In the genomic region with DNA sequence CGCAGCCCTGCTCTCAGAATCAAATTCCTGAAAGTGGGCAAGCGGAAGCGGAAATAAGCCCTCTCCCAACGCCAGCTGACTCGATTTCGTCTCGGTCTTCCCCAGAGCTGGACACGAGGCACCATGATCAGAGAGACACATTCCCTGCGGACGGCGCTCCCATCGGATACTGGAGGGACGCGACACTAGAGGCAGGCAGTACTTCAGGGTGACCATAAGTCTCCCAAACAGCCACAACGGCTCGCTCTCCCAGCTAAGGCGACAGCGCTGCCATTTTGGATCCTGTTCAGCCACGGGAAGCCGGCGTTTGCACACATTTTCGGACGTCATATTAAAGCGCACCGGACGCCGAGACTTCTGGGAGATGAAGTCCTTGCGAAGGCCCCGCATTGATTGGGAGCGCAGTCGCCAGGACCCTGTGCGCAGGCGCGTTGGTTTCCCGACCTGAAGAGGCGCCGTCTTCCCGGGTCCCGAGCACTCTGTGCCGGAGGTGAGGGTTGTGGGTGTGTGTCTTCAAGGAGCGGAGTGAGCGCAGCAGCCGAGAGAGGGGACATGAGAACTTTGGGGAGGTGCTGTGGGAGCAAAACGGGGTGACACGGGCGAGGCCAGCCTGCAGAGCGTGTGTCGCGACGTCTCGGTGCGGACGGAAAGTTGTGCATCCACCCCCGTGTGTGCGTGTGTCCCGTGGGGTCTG, we compare ENCODE assay signal across 1 cellular context.
A peak's percentile ranks its signal among the peaks of the same experiment; 100 is the strongest.
TF ChIP-seq lines count a peak whose summit lies in the region.

ZNF2 (plus strand) TSS at position 439 of the 694 bp plus-strand sequence. CDS start 10,418 bp downstream, outside the sequence.

TF ChIP-seq in K562, 482 proteins besides CTCF, POLR2A, EP300 and RAD21 (continued from another document and continues in another):
- TF ChIP-seq, protein P1, sequence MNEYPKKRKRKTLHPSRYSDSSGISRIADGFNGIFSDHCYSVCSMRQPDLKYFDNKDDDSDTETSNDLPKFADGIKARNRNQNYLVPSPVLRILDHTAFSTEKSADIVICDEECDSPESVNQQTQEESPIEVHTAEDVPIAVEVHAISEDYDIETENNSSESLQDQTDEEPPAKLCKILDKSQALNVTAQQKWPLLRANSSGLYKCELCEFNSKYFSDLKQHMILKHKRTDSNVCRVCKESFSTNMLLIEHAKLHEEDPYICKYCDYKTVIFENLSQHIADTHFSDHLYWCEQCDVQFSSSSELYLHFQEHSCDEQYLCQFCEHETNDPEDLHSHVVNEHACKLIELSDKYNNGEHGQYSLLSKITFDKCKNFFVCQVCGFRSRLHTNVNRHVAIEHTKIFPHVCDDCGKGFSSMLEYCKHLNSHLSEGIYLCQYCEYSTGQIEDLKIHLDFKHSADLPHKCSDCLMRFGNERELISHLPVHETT (CRISPR knock-in tag; conservative IDR thresholded peaks at IDR 0.05 in 1 of 2, IDR thresholded peaks at IDR 0.05 in 1 of 2): peak in 1 of 2 experiments; percentile 77; a peak in 2 of 4 replicates
- no peak for TF ChIP-seq ZBTB1 (CRISPR knock-in tag; IDR thresholded peaks at IDR 0.05; ENCODE audit: borderline replicate concordance, low read depth)
- TF ChIP-seq, protein P2, sequence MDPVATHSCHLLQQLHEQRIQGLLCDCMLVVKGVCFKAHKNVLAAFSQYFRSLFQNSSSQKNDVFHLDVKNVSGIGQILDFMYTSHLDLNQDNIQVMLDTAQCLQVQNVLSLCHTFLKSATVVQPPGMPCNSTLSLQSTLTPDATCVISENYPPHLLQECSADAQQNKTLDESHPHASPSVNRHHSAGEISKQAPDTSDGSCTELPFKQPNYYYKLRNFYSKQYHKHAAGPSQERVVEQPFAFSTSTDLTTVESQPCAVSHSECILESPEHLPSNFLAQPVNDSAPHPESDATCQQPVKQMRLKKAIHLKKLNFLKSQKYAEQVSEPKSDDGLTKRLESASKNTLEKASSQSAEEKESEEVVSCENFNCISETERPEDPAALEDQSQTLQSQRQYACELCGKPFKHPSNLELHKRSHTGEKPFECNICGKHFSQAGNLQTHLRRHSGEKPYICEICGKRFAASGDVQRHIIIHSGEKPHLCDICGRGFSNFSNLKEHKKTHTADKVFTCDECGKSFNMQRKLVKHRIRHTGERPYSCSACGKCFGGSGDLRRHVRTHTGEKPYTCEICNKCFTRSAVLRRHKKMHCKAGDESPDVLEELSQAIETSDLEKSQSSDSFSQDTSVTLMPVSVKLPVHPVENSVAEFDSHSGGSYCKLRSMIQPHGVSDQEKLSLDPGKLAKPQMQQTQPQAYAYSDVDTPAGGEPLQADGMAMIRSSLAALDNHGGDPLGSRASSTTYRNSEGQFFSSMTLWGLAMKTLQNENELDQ (CRISPR knock-in tag; IDR thresholded peaks at IDR 0.05; ENCODE audit: borderline replicate concordance): no peak
- peak; percentile 48 to 67; a peak in 2 of 4 replicates for TF ChIP-seq FOXK2 (conservative IDR thresholded peaks at IDR 0.05 in 1 of 2, IDR thresholded peaks at IDR 0.05 in 1 of 2; ENCODE audit: low read depth in 2 of 2)
- TF ChIP-seq, protein P3, sequence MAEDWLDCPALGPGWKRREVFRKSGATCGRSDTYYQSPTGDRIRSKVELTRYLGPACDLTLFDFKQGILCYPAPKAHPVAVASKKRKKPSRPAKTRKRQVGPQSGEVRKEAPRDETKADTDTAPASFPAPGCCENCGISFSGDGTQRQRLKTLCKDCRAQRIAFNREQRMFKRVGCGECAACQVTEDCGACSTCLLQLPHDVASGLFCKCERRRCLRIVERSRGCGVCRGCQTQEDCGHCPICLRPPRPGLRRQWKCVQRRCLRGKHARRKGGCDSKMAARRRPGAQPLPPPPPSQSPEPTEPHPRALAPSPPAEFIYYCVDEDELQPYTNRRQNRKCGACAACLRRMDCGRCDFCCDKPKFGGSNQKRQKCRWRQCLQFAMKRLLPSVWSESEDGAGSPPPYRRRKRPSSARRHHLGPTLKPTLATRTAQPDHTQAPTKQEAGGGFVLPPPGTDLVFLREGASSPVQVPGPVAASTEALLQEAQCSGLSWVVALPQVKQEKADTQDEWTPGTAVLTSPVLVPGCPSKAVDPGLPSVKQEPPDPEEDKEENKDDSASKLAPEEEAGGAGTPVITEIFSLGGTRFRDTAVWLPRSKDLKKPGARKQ (CRISPR knock-in tag; IDR thresholded peaks at IDR 0.05): no peak
- TF ChIP-seq TCF15 (CRISPR knock-in tag; IDR thresholded peaks at IDR 0.05): no peak
- peak in 1 of 2 experiments; percentile 7 for TF ChIP-seq E2F6 (IDR thresholded peaks at IDR 0.05; ENCODE audit: borderline replicate concordance in 1 of 2, extremely low read depth in 1 of 2, insufficient read depth in 1 of 2, insufficient read length in 1 of 2, low read depth in 1 of 2, low read length in 1 of 2, poor library complexity in 1 of 2, severe bottlenecking in 1 of 2)
- peak; percentile 56 for TF ChIP-seq ETV1 (tag; conservative IDR thresholded peaks at IDR 0.05; ENCODE audit: low read depth)
- TF ChIP-seq FOXJ3 (CRISPR knock-in tag; IDR thresholded peaks at IDR 0.05): no peak
- no peak for TF ChIP-seq U2AF1 (optimal IDR thresholded peaks at IDR 0.05; ENCODE audit: low read depth, low read length)
- no peak; a peak in 1 of 3 replicates for TF ChIP-seq CBX3 (IDR thresholded peaks at IDR 0.05; ENCODE audit: borderline replicate concordance in 1 of 2, low read length in 2 of 2)
- no peak for TF ChIP-seq ZNF512 (tag; IDR thresholded peaks at IDR 0.05)
- TF ChIP-seq SMARCA5 (IDR thresholded peaks at IDR 0.05): no peak
- TF ChIP-seq C11orf30 (IDR thresholded peaks at IDR 0.05; ENCODE audit: low read depth): peak; percentile 98
- TF ChIP-seq ZNF586 (CRISPR knock-in tag; conservative IDR thresholded peaks at IDR 0.05): no peak
- no peak for TF ChIP-seq ZEB2 (IDR thresholded peaks at IDR 0.05)
- TF ChIP-seq ZSCAN29 (IDR thresholded peaks at IDR 0.05): no peak
- TF ChIP-seq RUNX1 (IDR thresholded peaks at IDR 0.05; ENCODE audit: low read depth): no peak
- peak; percentile 90 for TF ChIP-seq SAP30 (IDR thresholded peaks at IDR 0.05; ENCODE audit: borderline replicate concordance, insufficient read depth, low read depth, low read length, poor library complexity, severe bottlenecking)
- TF ChIP-seq NFE2L1 (tag; IDR thresholded peaks at IDR 0.05; ENCODE audit: borderline replicate concordance, low read depth): no peak
- TF ChIP-seq PREB (CRISPR knock-in tag; IDR thresholded peaks at IDR 0.05): no peak
- no peak for TF ChIP-seq NUFIP1 (IDR thresholded peaks at IDR 0.05; ENCODE audit: partially characterized antibody)
- no peak for TF ChIP-seq ASH1L (IDR thresholded peaks at IDR 0.05; ENCODE audit: borderline replicate concordance, low read depth, partially characterized antibody)
- no peak for TF ChIP-seq MYNN (IDR thresholded peaks at IDR 0.05)
- no peak for TF ChIP-seq MYNN (CRISPR knock-in tag; IDR thresholded peaks at IDR 0.05)
- TF ChIP-seq, protein P4, sequence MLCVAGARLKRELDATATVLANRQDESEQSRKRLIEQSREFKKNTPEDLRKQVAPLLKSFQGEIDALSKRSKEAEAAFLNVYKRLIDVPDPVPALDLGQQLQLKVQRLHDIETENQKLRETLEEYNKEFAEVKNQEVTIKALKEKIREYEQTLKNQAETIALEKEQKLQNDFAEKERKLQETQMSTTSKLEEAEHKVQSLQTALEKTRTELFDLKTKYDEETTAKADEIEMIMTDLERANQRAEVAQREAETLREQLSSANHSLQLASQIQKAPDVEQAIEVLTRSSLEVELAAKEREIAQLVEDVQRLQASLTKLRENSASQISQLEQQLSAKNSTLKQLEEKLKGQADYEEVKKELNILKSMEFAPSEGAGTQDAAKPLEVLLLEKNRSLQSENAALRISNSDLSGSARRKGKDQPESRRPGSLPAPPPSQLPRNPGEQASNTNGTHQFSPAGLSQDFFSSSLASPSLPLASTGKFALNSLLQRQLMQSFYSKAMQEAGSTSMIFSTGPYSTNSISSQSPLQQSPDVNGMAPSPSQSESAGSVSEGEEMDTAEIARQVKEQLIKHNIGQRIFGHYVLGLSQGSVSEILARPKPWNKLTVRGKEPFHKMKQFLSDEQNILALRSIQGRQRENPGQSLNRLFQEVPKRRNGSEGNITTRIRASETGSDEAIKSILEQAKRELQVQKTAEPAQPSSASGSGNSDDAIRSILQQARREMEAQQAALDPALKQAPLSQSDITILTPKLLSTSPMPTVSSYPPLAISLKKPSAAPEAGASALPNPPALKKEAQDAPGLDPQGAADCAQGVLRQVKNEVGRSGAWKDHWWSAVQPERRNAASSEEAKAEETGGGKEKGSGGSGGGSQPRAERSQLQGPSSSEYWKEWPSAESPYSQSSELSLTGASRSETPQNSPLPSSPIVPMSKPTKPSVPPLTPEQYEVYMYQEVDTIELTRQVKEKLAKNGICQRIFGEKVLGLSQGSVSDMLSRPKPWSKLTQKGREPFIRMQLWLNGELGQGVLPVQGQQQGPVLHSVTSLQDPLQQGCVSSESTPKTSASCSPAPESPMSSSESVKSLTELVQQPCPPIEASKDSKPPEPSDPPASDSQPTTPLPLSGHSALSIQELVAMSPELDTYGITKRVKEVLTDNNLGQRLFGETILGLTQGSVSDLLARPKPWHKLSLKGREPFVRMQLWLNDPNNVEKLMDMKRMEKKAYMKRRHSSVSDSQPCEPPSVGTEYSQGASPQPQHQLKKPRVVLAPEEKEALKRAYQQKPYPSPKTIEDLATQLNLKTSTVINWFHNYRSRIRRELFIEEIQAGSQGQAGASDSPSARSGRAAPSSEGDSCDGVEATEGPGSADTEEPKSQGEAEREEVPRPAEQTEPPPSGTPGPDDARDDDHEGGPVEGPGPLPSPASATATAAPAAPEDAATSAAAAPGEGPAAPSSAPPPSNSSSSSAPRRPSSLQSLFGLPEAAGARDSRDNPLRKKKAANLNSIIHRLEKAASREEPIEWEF (CRISPR knock-in tag; IDR thresholded peaks at IDR 0.05): no peak
- TF ChIP-seq SMAD1 (IDR thresholded peaks at IDR 0.05; ENCODE audit: low read depth, low read length, partially characterized antibody): no peak
- no peak for TF ChIP-seq SMAD3 (CRISPR knock-in tag; conservative IDR thresholded peaks at IDR 0.05)
- TF ChIP-seq ZNF274 (IDR thresholded peaks at IDR 0.05; ENCODE audit: borderline replicate concordance, low read depth, low read length): no peak
- no peak for TF ChIP-seq NCOR1 (IDR thresholded peaks at IDR 0.05)
- TF ChIP-seq MECOM (CRISPR knock-in tag; IDR thresholded peaks at IDR 0.05): no peak
- no peak for TF ChIP-seq ZNF224 (CRISPR knock-in tag; IDR thresholded peaks at IDR 0.05)
- no peak for TF ChIP-seq ZNF212 (CRISPR knock-in tag; IDR thresholded peaks at IDR 0.05)
- TF ChIP-seq TAF1 (IDR thresholded peaks at IDR 0.05; ENCODE audit: control insufficient read depth, extremely low read depth, insufficient read depth, low read length, severe bottlenecking): peak; percentile 94
- TF ChIP-seq GTF2E2 (tag; IDR thresholded peaks at IDR 0.05): peak; percentile 91
- no peak for TF ChIP-seq PATZ1 (CRISPR knock-in tag; IDR thresholded peaks at IDR 0.05; ENCODE audit: borderline replicate concordance)
- TF ChIP-seq, protein P5, sequence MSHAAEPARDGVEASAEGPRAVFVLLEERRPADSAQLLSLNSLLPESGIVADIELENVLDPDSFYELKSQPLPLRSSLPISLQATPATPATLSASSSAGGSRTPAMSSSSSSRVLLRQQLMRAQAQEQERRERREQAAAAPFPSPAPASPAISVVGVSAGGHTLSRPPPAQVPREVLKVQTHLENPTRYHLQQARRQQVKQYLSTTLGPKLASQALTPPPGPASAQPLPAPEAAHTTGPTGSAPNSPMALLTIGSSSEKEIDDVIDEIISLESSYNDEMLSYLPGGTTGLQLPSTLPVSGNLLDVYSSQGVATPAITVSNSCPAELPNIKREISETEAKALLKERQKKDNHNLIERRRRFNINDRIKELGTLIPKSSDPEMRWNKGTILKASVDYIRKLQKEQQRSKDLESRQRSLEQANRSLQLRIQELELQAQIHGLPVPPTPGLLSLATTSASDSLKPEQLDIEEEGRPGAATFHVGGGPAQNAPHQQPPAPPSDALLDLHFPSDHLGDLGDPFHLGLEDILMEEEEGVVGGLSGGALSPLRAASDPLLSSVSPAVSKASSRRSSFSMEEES (CRISPR knock-in tag; IDR thresholded peaks at IDR 0.05): no peak
- TF ChIP-seq NCOA2 (IDR thresholded peaks at IDR 0.05; ENCODE audit: partially characterized antibody in 2 of 2): no peak
- no peak for TF ChIP-seq YBX1 (IDR thresholded peaks at IDR 0.05)
